ENCODE assay signal across 1 cellular context in the genomic region with DNA sequence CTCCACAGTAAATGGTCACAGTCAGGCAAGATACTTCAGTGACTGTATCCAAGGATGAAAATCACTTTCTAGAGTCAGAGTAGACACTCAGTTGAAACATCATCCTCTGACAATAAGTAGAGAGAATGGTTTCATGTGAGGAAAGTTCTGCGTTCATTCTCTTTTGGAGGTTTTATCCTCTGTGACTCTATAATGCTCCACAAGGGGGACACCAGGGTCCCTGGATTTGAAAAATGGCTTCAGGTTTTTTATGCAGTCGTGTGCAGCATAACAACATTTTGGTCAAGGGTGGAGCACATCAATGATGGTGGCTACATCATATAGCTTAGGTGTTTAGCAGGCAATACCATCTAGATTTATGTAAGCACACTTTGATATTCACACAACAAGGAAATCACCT.
TF ChIP-seq lines count a peak whose summit lies in the region.

No MANE protein-coding gene starts in this region.

TF ChIP-seq in GM23338, 12 proteins besides CTCF, POLR2A, EP300 and RAD21 (continued from another document):
- TF ChIP-seq, protein P1, sequence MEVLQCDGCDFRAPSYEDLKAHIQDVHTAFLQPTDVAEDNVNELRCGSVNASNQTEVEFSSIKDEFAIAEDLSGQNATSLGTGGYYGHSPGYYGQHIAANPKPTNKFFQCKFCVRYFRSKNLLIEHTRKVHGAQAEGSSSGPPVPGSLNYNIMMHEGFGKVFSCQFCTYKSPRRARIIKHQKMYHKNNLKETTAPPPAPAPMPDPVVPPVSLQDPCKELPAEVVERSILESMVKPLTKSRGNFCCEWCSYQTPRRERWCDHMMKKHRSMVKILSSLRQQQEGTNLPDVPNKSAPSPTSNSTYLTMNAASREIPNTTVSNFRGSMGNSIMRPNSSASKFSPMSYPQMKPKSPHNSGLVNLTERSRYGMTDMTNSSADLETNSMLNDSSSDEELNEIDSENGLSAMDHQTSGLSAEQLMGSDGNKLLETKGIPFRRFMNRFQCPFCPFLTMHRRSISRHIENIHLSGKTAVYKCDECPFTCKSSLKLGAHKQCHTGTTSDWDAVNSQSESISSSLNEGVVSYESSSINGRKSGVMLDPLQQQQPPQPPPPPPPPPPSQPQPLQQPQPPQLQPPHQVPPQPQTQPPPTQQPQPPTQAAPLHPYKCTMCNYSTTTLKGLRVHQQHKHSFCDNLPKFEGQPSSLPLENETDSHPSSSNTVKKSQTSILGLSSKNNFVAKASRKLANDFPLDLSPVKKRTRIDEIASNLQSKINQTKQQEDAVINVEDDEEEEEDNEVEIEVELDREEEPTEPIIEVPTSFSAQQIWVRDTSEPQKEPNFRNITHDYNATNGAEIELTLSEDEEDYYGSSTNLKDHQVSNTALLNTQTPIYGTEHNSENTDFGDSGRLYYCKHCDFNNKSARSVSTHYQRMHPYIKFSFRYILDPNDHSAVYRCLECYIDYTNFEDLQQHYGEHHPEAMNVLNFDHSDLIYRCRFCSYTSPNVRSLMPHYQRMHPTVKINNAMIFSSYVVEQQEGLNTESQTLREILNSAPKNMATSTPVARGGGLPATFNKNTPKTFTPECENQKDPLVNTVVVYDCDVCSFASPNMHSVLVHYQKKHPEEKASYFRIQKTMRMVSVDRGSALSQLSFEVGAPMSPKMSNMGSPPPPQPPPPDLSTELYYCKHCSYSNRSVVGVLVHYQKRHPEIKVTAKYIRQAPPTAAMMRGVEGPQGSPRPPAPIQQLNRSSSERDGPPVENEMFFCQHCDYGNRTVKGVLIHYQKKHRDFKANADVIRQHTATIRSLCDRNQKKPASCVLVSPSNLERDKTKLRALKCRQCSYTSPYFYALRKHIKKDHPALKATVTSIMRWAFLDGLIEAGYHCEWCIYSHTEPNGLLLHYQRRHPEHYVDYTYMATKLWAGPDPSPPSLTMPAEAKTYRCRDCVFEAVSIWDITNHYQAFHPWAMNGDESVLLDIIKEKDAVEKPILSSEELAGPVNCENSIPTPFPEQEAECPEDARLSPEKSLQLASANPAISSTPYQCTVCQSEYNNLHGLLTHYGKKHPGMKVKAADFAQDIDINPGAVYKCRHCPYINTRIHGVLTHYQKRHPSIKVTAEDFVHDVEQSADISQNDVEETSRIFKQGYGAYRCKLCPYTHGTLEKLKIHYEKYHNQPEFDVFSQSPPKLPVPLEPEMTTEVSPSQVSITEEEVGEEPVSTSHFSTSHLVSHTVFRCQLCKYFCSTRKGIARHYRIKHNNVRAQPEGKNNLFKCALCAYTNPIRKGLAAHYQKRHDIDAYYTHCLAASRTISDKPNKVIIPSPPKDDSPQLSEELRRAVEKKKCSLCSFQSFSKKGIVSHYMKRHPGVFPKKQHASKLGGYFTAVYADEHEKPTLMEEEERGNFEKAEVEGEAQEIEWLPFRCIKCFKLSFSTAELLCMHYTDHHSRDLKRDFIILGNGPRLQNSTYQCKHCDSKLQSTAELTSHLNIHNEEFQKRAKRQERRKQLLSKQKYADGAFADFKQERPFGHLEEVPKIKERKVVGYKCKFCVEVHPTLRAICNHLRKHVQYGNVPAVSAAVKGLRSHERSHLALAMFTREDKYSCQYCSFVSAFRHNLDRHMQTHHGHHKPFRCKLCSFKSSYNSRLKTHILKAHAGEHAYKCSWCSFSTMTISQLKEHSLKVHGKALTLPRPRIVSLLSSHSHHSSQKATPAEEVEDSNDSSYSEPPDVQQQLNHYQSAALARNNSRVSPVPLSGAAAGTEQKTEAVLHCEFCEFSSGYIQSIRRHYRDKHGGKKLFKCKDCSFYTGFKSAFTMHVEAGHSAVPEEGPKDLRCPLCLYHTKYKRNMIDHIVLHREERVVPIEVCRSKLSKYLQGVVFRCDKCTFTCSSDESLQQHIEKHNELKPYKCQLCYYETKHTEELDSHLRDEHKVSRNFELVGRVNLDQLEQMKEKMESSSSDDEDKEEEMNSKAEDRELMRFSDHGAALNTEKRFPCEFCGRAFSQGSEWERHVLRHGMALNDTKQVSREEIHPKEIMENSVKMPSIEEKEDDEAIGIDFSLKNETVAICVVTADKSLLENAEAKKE (CRISPR knock-in tag; IDR thresholded peaks at IDR 0.05), result no peak
- TF ChIP-seq, protein P2, sequence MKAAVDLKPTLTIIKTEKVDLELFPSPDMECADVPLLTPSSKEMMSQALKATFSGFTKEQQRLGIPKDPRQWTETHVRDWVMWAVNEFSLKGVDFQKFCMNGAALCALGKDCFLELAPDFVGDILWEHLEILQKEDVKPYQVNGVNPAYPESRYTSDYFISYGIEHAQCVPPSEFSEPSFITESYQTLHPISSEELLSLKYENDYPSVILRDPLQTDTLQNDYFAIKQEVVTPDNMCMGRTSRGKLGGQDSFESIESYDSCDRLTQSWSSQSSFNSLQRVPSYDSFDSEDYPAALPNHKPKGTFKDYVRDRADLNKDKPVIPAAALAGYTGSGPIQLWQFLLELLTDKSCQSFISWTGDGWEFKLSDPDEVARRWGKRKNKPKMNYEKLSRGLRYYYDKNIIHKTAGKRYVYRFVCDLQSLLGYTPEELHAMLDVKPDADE (IDR thresholded peaks at IDR 0.05), result no peak
- TF ChIP-seq NANOG (IDR thresholded peaks at IDR 0.05; ENCODE audit: borderline replicate concordance) (no peak), EZH2 (IDR thresholded peaks at IDR 0.05; ENCODE audit: low read depth, unreplicated experiment) (no peak), ZNF114 (CRISPR knock-in tag; IDR thresholded peaks at IDR 0.05) (no peak), ZNF331 (CRISPR knock-in tag; IDR thresholded peaks at IDR 0.05; ENCODE audit: low read depth) (no peak), STAT1 (IDR thresholded peaks at IDR 0.05; ENCODE audit: unreplicated experiment) (no peak), CREB1 (CRISPR knock-in tag; IDR thresholded peaks at IDR 0.05; ENCODE audit: low read depth) (no peak)
- TF ChIP-seq, protein P3, sequence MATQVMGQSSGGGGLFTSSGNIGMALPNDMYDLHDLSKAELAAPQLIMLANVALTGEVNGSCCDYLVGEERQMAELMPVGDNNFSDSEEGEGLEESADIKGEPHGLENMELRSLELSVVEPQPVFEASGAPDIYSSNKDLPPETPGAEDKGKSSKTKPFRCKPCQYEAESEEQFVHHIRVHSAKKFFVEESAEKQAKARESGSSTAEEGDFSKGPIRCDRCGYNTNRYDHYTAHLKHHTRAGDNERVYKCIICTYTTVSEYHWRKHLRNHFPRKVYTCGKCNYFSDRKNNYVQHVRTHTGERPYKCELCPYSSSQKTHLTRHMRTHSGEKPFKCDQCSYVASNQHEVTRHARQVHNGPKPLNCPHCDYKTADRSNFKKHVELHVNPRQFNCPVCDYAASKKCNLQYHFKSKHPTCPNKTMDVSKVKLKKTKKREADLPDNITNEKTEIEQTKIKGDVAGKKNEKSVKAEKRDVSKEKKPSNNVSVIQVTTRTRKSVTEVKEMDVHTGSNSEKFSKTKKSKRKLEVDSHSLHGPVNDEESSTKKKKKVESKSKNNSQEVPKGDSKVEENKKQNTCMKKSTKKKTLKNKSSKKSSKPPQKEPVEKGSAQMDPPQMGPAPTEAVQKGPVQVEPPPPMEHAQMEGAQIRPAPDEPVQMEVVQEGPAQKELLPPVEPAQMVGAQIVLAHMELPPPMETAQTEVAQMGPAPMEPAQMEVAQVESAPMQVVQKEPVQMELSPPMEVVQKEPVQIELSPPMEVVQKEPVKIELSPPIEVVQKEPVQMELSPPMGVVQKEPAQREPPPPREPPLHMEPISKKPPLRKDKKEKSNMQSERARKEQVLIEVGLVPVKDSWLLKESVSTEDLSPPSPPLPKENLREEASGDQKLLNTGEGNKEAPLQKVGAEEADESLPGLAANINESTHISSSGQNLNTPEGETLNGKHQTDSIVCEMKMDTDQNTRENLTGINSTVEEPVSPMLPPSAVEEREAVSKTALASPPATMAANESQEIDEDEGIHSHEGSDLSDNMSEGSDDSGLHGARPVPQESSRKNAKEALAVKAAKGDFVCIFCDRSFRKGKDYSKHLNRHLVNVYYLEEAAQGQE (IDR thresholded peaks at IDR 0.05; ENCODE audit: unreplicated experiment), result no peak
